In the genomic region with DNA sequence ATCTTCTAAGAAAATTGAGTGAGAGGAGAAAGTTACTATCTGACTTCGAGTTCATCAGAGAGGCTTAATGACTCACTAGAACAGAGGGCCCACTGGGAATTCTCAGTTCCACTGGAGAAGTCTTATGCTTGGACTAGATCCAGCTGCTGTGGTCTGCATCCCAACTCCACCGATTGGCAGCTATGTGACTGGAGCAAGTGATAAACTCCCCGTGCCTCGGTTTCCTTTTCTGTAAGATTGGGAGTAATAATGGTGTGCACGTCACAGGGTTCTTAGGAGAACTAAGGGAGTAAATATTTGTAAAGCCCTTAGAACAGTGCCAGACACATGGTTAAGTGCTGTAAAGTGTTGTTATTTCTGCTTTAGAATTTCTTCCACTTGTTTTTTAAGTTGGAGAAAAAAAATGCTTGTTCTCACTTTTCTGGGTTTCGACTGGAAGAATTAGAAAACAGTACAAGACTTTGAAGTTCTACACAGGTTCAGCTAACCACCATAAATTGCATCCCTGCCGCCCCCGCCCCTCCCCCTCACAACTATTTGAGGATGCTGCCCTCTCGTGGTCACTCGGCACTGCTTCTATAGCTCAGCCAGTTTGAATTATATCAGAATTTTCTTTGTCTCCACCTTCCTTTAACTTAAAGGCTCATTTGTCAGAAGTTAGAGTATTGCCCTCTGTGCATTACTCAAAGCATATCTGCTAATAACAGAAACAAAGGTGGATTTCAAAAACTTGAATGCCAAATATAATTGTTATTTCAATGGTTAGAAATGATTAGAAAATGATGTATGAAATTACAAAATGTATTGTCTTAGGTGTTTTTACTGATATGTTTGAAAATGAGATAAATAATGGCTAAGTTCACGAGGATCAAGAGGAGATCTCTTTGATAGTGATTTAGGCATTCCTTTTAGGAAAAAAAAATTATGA, we compare ENCODE assay signal across 8 cellular contexts.
DNase-seq lines count a peak whose midpoint lies in the region; ATAC-seq and TF ChIP-seq lines count a peak whose summit lies in the region.

No MANE protein-coding gene starts in this region.

- peak; percentile 73 for ATAC-seq in CD8-positive, alpha-beta T cell
- ATAC-seq in HG02973 (IDR thresholded peaks at IDR 0.05; ENCODE audit: unreplicated experiment) = no peak

- 18% methylated on average over 11 of the region's 11 CpGs for WGBS in liver

- peak; percentile 73 for TF ChIP-seq CTCF in CD8-positive, alpha-beta T cell (IDR thresholded peaks at IDR 0.05)
- TF ChIP-seq CTCF in HEK293 (tag by site-specific recombination; IDR thresholded peaks at IDR 0.05) (peak; percentile 70; the same call in 1 of the 2 replicates), colonic mucosa (IDR thresholded peaks at IDR 0.05) (peak; percentile 72), liver (IDR thresholded peaks at IDR 0.05; ENCODE audit: low read depth, low read length, missing input control) (peak; percentile 86)

- intact Hi-C loops in CD8-positive, alpha-beta T cell (cut with DNase I, micrococcal nuclease) = loop anchor here (1.0 to 10.0 kb wide), 9 partner anchors 43 to 346 kb away; partner anchors contain the start of gene IFNGR1 (in 1 of the 2)
- intact Hi-C loops in colonic mucosa (cut with DNase I) = loop anchor here (2.0 to 5.0 kb wide), 2 partner anchors 41 to 177 kb away; no protein-coding TSS in a partner anchor

- H3K9ac ChIP-seq in colonic mucosa (ENCODE audit: low read depth in 2 of 2, low read length in 2 of 2) = no peak overlapping the region
- no peak overlapping the region for H3K9ac ChIP-seq in liver (ENCODE audit: low read depth in 1 of 2, low read length in 2 of 2)

- CTCF ChIA-PET in CD8-positive, alpha-beta T cell (lab: Charles Lee) = interaction anchor here (0.6 to 6.8 kb wide), 29 partner anchors 10 to 238 kb away, joined by 3 to 63 read pairs (median 4); no protein-coding TSS in a partner anchor
- CTCF ChIA-PET in HEK293 (lab: Yijun Ruan, JAX) = interaction anchor here (0.6 to 3.7 kb wide), 54 partner anchors 8 to 689 kb away, joined by 3 to 62 read pairs (median 4); no protein-coding TSS in a partner anchor

- no peak overlapping the region for H3K27ac Mint-ChIP-seq in CD8-positive, alpha-beta T cell

- H3K36me3 Mint-ChIP-seq in CD8-positive, alpha-beta T cell = no peaks in the 10 kb centered on the region

- peaks cover 8% of the 10 kb centered on the region for H3K4me1 Mint-ChIP-seq in CD8-positive, alpha-beta T cell (ENCODE audit: low read depth)

- no peaks in the 10 kb centered on the region for H3K9me3 Mint-ChIP-seq in CD8-positive, alpha-beta T cell

- no peak overlapping the region for H3K27ac ChIP-seq in CD8-positive, alpha-beta T cell (ENCODE audit: low read depth, low read length)
- H3K27ac ChIP-seq in HEK293 (ENCODE audit: extremely low read depth, low read depth, low read length) (no peak overlapping the region), colonic mucosa (no peak overlapping the region), liver (ENCODE audit: low read depth in 1 of 2, low read length in 2 of 2) (no peak overlapping the region)

- no peak overlapping the region for H3K4me3 ChIP-seq in CD8-positive, alpha-beta T cell (ENCODE audit: low read depth, low read length)
- H3K4me3 ChIP-seq in HEK293 (ENCODE audit: low read depth, low read length) = no peak overlapping the region
- H3K4me3 ChIP-seq in colonic mucosa = no peak overlapping the region
- H3K4me3 ChIP-seq in liver (ENCODE audit: low read depth in 1 of 3, low read length in 3 of 3) = no peak overlapping the region

- H3K27me3 Mint-ChIP-seq in CD8-positive, alpha-beta T cell (ENCODE audit: low read depth) = no peaks in the 10 kb centered on the region

- H3K36me3 ChIP-seq in CD8-positive, alpha-beta T cell (ENCODE audit: insufficient read depth, low read length) = no peaks in the 10 kb centered on the region
- H3K36me3 ChIP-seq in HEK293 (ENCODE audit: control insufficient read depth in 2 of 2, insufficient read depth in 1 of 2, low read length in 2 of 2) (no peaks in the 10 kb centered on the region), colonic mucosa (no peaks in the 10 kb centered on the region), liver (ENCODE audit: control insufficient read depth in 4 of 4, insufficient read depth in 3 of 4, low read depth in 1 of 4, low read length in 3 of 4) (no peaks in the 10 kb centered on the region)

- DNase-seq in CD8-positive, alpha-beta T cell = peak; percentile 43 to 82 (median 72)
- DNase-seq in NCI-H460 (ENCODE audit: extremely low read depth, low read depth) = peak; percentile 56
- peak; percentile 79 for DNase-seq in activated CD4-positive, alpha-beta T cell treated with anti-CD3 and anti-CD28 coated beads for 48 hours
- peak; percentile 74 for DNase-seq in colonic mucosa
- DNase-seq in stimulated activated CD4-positive, alpha-beta T cell treated with anti-CD3 and anti-CD28 coated beads, Interleukin-4, amount 100 ng/mL, for 4 hours = peak; percentile 62 to 68

- H3K27me3 ChIP-seq in CD8-positive, alpha-beta T cell (ENCODE audit: insufficient read depth, low read length) = no peaks in the 10 kb centered on the region
- H3K27me3 ChIP-seq in colonic mucosa (no peaks in the 10 kb centered on the region), liver (ENCODE audit: control insufficient read depth in 4 of 4, insufficient read depth in 4 of 4, low read length in 3 of 4) (no peaks in the 10 kb centered on the region)

- peak; percentile 80 to 87 for TF ChIP-seq RAD21 in liver (IDR thresholded peaks at IDR 0.05)

- no peaks in the 10 kb centered on the region for H3K9me3 ChIP-seq in CD8-positive, alpha-beta T cell (ENCODE audit: low read length)
- H3K9me3 ChIP-seq in HEK293 (ENCODE audit: control insufficient read depth, insufficient read depth, low read depth, low read length) (no peaks in the 10 kb centered on the region), colonic mucosa (no peaks in the 10 kb centered on the region), liver (ENCODE audit: control insufficient read depth in 4 of 4, low read length in 3 of 4) (no peaks in the 10 kb centered on the region)

- no peak overlapping the region for H3K4me3 Mint-ChIP-seq in CD8-positive, alpha-beta T cell

- no peaks in the 10 kb centered on the region for H3K4me1 ChIP-seq in CD8-positive, alpha-beta T cell (ENCODE audit: insufficient read depth, low read length)
- peaks cover 11% of the 10 kb centered on the region; the same call in 1 of the 2 replicates for H3K4me1 ChIP-seq in HEK293 (ENCODE audit: control insufficient read depth, insufficient read depth, low read length)
- H3K4me1 ChIP-seq in colonic mucosa = peaks cover 10% of the 10 kb centered on the region
- H3K4me1 ChIP-seq in liver (ENCODE audit: control insufficient read depth in 4 of 4, insufficient read depth in 4 of 4, low read length in 3 of 4) = peaks cover 0 to 15% (median 4%) of the 10 kb centered on the region in 4 donors

- POLR2A ChIA-PET in CD8-positive, alpha-beta T cell (lab: Charles Lee) = interaction anchor here (0.6 to 1.6 kb wide), 5 partner anchors 9 to 238 kb away, joined by 3 to 5 read pairs (median 4); no protein-coding TSS in a partner anchor
- POLR2A ChIA-PET in HEK293 (lab: Yijun Ruan, JAX) = interaction anchor here (1.1 kb wide), 1 partner anchor 43 kb away, joined by 7 read pairs; no protein-coding TSS in a partner anchor

TF ChIP-seq in HEK293, 187 proteins besides CTCF, POLR2A, EP300 and RAD21 (continues in another document):
- TF ChIP-seq ZNF626 (tag by site-specific recombination; IDR thresholded peaks at IDR 0.05) (0 out of 2 replicates have a peak, but pooled peaks have one; percentile 9), ZNF221 (tag by site-specific recombination; IDR thresholded peaks at IDR 0.05; ENCODE audit: borderline replicate concordance) (no peak; the same call in 1 of the 2 replicates), ZNF157 (tag by site-specific recombination; IDR thresholded peaks at IDR 0.05) (no peak), ZNF701 (tag by site-specific recombination; IDR thresholded peaks at IDR 0.05) (no peak), ZFP69B (tag by site-specific recombination; IDR thresholded peaks at IDR 0.05) (peak; percentile 20; the same call in 1 of the 2 replicates), MEIS1 (CRISPR knock-in tag; IDR thresholded peaks at IDR 0.05; ENCODE audit: borderline replicate concordance) (no peak), ZNF654 (tag by site-specific recombination; IDR thresholded peaks at IDR 0.05; ENCODE audit: low read depth) (peak; percentile 93)

TF ChIP-seq in liver, 16 proteins besides CTCF, POLR2A, EP300 and RAD21:
- TF ChIP-seq NR2F2 (IDR thresholded peaks at IDR 0.05) (no peak), HNF4A (conservative IDR thresholded peaks at IDR 0.05) (peak in 1 of 2 donors; percentile 5), EGR1 (IDR thresholded peaks at IDR 0.05; ENCODE audit: low read depth in 2 of 2) (peak in 1 of 2 donors; percentile 40)
- TF ChIP-seq, protein P1, sequence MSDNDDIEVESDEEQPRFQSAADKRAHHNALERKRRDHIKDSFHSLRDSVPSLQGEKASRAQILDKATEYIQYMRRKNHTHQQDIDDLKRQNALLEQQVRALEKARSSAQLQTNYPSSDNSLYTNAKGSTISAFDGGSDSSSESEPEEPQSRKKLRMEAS (IDR thresholded peaks at IDR 0.05) = peak; percentile 28
TF ChIP-seq in liver: peak in this region for 3.
